ENCODE assay signal across 13 cellular contexts in the genomic region with DNA sequence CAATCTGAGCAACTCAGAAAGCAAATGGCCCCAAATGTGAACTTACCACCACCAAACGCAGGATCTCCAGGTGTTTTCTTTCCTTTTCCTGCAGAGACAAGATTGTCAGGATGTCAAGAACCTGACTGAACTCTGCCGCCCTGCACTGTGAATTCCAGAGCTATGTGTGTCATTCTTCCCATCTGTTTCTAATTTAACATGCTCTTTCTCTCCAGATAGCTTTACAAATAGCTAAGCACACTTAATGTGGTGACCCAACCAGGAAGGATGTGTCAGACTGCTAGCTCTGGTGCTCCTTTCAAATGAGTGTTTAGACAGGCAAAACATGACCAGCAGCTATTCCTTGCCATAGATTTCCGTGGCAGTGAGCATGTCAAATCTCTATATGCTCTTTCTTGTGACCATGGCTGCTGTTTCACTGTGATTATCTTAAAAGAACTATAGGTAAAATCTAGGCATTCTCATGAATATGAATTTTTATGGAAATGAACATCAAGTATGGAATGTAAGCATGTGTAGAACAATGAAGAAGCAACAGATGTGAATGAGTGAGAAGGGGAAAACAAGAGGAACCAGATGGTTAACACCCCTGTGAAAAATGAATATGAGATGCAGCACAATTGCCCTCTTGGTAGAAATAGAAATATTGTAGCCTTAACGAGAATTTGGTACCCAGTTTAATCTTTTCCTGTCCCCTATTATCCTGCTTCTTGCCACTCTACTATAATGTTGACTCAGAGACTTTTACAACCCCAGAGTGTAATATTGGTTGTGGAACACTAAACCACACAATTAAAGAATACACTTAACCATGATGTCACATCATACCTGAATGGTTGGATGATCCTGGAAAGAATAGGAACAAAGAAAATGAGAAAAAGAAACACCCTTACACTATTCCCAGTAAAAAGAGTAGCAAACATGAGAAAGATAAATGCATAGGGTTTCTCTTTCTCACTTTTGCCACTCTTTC.
A peak's percentile ranks its signal among the peaks of the same experiment; 100 is the strongest.
DNase-seq lines count a peak whose midpoint lies in the region; ATAC-seq, FAIRE-seq and TF ChIP-seq lines count a peak whose summit lies in the region.
"Had no signal": no experiment of that assay in that cellular context is flagged by ENCODE, and none has a peak within 500 bp of the region (broad histone marks: within the 10 kb centered on the region; RNA-seq: fewer than 3 reads in every experiment).

No MANE protein-coding gene starts in this region.

- no peak overlapping the region; the same call in 1 of the 2 replicates for H3K4ac ChIP-seq in IMR-90 (ENCODE audit: low read depth, low read length)

- peak overlapping the region; percentile 22; the same call in 1 of the 2 replicates for H2BK20ac ChIP-seq in IMR-90 (ENCODE audit: low read depth, low read length)

- no peak overlapping the region for H2BK15ac ChIP-seq in IMR-90 (ENCODE audit: low read depth, low read length)

- dilution Hi-C loops in IMR-90 (cut with HindIII; ENCODE audit: low sequenced_read_pairs, unreplicated experiment) = no loop called here

- H3K56ac ChIP-seq in IMR-90 (ENCODE audit: extremely low read depth, insufficient read depth, low read length) = peak overlapping the region; percentile 14; the same call in 1 of the 2 replicates

- H3K4me3 Mint-ChIP-seq in CD8-positive, alpha-beta T cell = no peak overlapping the region
- H3K4me3 Mint-ChIP-seq: activated naive CD8-positive, alpha-beta T cell treated with anti-CD3 and anti-CD28 coated beads, Interleukin-2, amount 10 ng/mL, durations not matched to agents 7 days and 5 days had no signal

- no peak overlapping the region for H4K91ac ChIP-seq in IMR-90 (ENCODE audit: insufficient read depth, low read depth, low read length)

- peak overlapping the region; percentile 23; the same call in 1 of the 2 replicates for H3K18ac ChIP-seq in IMR-90 (ENCODE audit: low read depth, low read length)

- H2AFZ ChIP-seq in IMR-90 (replicated peaks; ENCODE audit: low read length, poor library complexity) = no peak overlapping the region

- no peak overlapping the region for H3K14ac ChIP-seq in IMR-90 (replicated peaks; ENCODE audit: low read depth, low read length)

- H3K4me1 ChIP-seq in IMR-90 (ENCODE audit: control insufficient read depth, insufficient read depth, low read length) (no peaks in the 10 kb centered on the region), aorta (ENCODE audit: control insufficient read depth in 1 of 2, insufficient read depth in 2 of 2, low read length in 2 of 2) (no peaks in the 10 kb centered on the region)
- H3K4me1 ChIP-seq in CD8-positive, alpha-beta T cell (ENCODE audit: insufficient read depth, low read length) = no peaks in the 10 kb centered on the region
- H3K4me1 ChIP-seq: suprapubic skin had no signal

- H3K4me3 ChIP-seq in AG09309 (ENCODE audit: control insufficient read depth, low read depth, low read length) (no peak overlapping the region), IMR-90 (ENCODE audit: insufficient read depth, low read depth, low read length) (no peak overlapping the region), bronchial epithelial cell (ENCODE audit: low read depth, low read length) (no peak overlapping the region), aorta (ENCODE audit: low read length in 2 of 2) (no peak overlapping the region)
- no peak overlapping the region for H3K4me3 ChIP-seq in CD8-positive, alpha-beta T cell (ENCODE audit: low read depth, low read length)
- H3K4me3 ChIP-seq: suprapubic skin had no signal

- H3K9me3 Mint-ChIP-seq in CD8-positive, alpha-beta T cell = no peaks in the 10 kb centered on the region
- H3K9me3 Mint-ChIP-seq: activated naive CD8-positive, alpha-beta T cell treated with anti-CD3 and anti-CD28 coated beads, Interleukin-2, amount 10 ng/mL, durations not matched to agents 7 days and 5 days had no signal

- no peak overlapping the region for H3K23ac ChIP-seq in IMR-90 (ENCODE audit: low read depth, low read length)

- H4K5ac ChIP-seq in IMR-90 (ENCODE audit: low read depth, low read length) = no peak overlapping the region

- intact Hi-C loops in IMR-90 (cut with micrococcal nuclease) (no loop called here), aorta (cut with DNase I) (no loop called here)
- intact Hi-C loops in CD8-positive, alpha-beta T cell (cut with DNase I, micrococcal nuclease) = loop anchor here in 1 of 2 experiments (10.0 kb wide), 1 partner anchor 1049 kb away; no protein-coding TSS in a partner anchor

- no peaks in the 10 kb centered on the region for H3K36me3 Mint-ChIP-seq in CD8-positive, alpha-beta T cell
- H3K36me3 Mint-ChIP-seq: activated naive CD8-positive, alpha-beta T cell treated with anti-CD3 and anti-CD28 coated beads, Interleukin-2, amount 10 ng/mL, durations not matched to agents 7 days and 5 days had no signal

- H3K27ac ChIP-seq in IMR-90 (ENCODE audit: insufficient read depth, low read length) (no peak overlapping the region), aorta (ENCODE audit: low read depth in 1 of 2, low read length in 2 of 2) (no peak overlapping the region)
- no peak overlapping the region for H3K27ac ChIP-seq in CD8-positive, alpha-beta T cell (ENCODE audit: low read depth, low read length)
- H3K27ac ChIP-seq: suprapubic skin had no signal

- H3K9me1 ChIP-seq in IMR-90 (ENCODE audit: insufficient read depth, low read length) = no peaks in the 10 kb centered on the region

- ATAC-seq in IMR-90 (ENCODE audit: low read depth) = peak; percentile 88
- ATAC-seq in aorta (ENCODE audit: low FRiP score) = no peak
- ATAC-seq in CD8-positive, alpha-beta T cell = no peak

- no peak overlapping the region for H2AK9ac ChIP-seq in IMR-90 (replicated peaks; ENCODE audit: low read depth, low read length, poor library complexity)

- no peaks in the 10 kb centered on the region for H3K27me3 ChIP-seq in IMR-90 (ENCODE audit: control insufficient read depth, insufficient read depth, low read length)
- no peaks in the 10 kb centered on the region for H3K27me3 ChIP-seq in bronchial epithelial cell (ENCODE audit: control insufficient read depth, insufficient read depth, low read length)
- no peaks in the 10 kb centered on the region for H3K27me3 ChIP-seq in aorta (ENCODE audit: control insufficient read depth in 1 of 2, insufficient read depth in 2 of 2, low read length in 1 of 2)
- no peaks in the 10 kb centered on the region for H3K27me3 ChIP-seq in CD8-positive, alpha-beta T cell (ENCODE audit: insufficient read depth, low read length)
- H3K27me3 ChIP-seq: suprapubic skin had no signal

- TF ChIP-seq POLR2A in IMR-90 (IDR thresholded peaks at IDR 0.05; ENCODE audit: low read depth, low read length) = no peak

- no peak overlapping the region for H2AK5ac ChIP-seq in IMR-90 (ENCODE audit: low read depth, low read length)

- CTCF ChIA-PET in IMR-90 (lab: Yijun Ruan, JAX) = no interaction called here
- CTCF ChIA-PET in CD8-positive, alpha-beta T cell (lab: Charles Lee) = no interaction called here

- peak overlapping the region; percentile 58; the same call in 1 of the 2 replicates for H3K4me2 ChIP-seq in IMR-90 (ENCODE audit: low read depth, low read length)

- TF ChIP-seq CTCF in AG09309 (IDR thresholded peaks at IDR 0.05; ENCODE audit: control insufficient read depth, insufficient read depth, low read depth, low read length, missing control alignments) (no peak), IMR-90 (conservative IDR thresholded peaks at IDR 0.05; ENCODE audit: low read depth, low read length) (no peak), bronchial epithelial cell (IDR thresholded peaks at IDR 0.05; ENCODE audit: insufficient read depth, low read length, severe bottlenecking) (no peak)
- no peak for TF ChIP-seq CTCF in CD8-positive, alpha-beta T cell (IDR thresholded peaks at IDR 0.05)

- peak overlapping the region; percentile 24 for H2BK120ac ChIP-seq in IMR-90 (ENCODE audit: low read depth, low read length)

- H3K4me1 Mint-ChIP-seq in CD8-positive, alpha-beta T cell (ENCODE audit: low read depth) = no peaks in the 10 kb centered on the region
- H3K4me1 Mint-ChIP-seq: activated naive CD8-positive, alpha-beta T cell treated with anti-CD3 and anti-CD28 coated beads, Interleukin-2, amount 10 ng/mL, durations not matched to agents 7 days and 5 days had no signal

- H3K9me3 ChIP-seq in IMR-90 (ENCODE audit: control insufficient read depth, insufficient read depth, low read length) (no peaks in the 10 kb centered on the region), aorta (ENCODE audit: control insufficient read depth, low read length) (peaks cover 1% of the 10 kb centered on the region)
- no peaks in the 10 kb centered on the region for H3K9me3 ChIP-seq in CD8-positive, alpha-beta T cell (ENCODE audit: low read length)
- H3K9me3 ChIP-seq: suprapubic skin had no signal

- in situ Hi-C loops in IMR-90 (cut with MboI; ENCODE audit: low sequenced_read_pairs) (no loop called here), G401 (cut with HindIII; ENCODE audit: low sequenced_read_pairs) (no loop called here)

- BruUV-seq in IMR-90 (replicated peaks; lab: Mats Ljungman, UMichigan) = no TSS peak

- no CpG with 5 or more reads among the region's 4 CpGs for WGBS in IMR-90 (ENCODE audit: extremely low coverage in 2 of 2, insufficient read length in 1 of 2), 2 experiments
- WGBS in aorta, 2 donors = 38% methylated on average over 4 of the region's 4 CpGs

- no peak overlapping the region for H3K27ac Mint-ChIP-seq in CD8-positive, alpha-beta T cell
- H3K27ac Mint-ChIP-seq: activated naive CD8-positive, alpha-beta T cell treated with anti-CD3 and anti-CD28 coated beads, Interleukin-2, amount 10 ng/mL, durations not matched to agents 7 days and 5 days had no signal

- no peak for TF ChIP-seq RAD21 in IMR-90 (IDR thresholded peaks at IDR 0.05; ENCODE audit: low read length)

- H4K20me1 ChIP-seq in IMR-90 (ENCODE audit: insufficient read depth, low read length) = no peaks in the 10 kb centered on the region

- DNase-seq in AG09309 (ENCODE audit: low read depth) (peak; percentile 84), IMR-90 (peak; percentile 95), bronchial epithelial cell (ENCODE audit: low read depth) (peak; percentile 96), kidney glomerular epithelial cell (lab: John Stamatoyannopoulos, UW) (peak; percentile 79), G401 (ENCODE audit: low spot score) (no peak), aorta (no peak)
- DNase-seq in activated CD4-positive, alpha-beta T cell treated with anti-CD3 and anti-CD28 coated beads for 1 hour = no peak
- DNase-seq in CD8-positive, alpha-beta T cell = no peak
- DNase-seq: activated CD4-positive, alpha-beta T cell treated with anti-CD3 and anti-CD28 coated beads, Interleukin-2, amount 50 U/mL, for 4 hours; activated naive CD8-positive, alpha-beta T cell treated with anti-CD3 and anti-CD28 coated beads, Interleukin-2, amount 10 ng/mL, durations not matched to agents 7 days and 5 days; NCI-H1694 treated with DMSO at 0.1 percent for 48 hours; SHP77 had no signal

- H2BK5ac ChIP-seq in IMR-90 (ENCODE audit: low read depth, low read length, poor library complexity, severe bottlenecking) = peak overlapping the region; percentile 27

- H3K36me3 ChIP-seq in IMR-90 (ENCODE audit: control insufficient read depth, insufficient read depth, low read length) = no peaks in the 10 kb centered on the region
- no peaks in the 10 kb centered on the region for H3K36me3 ChIP-seq in bronchial epithelial cell (ENCODE audit: control insufficient read depth, insufficient read depth, low read length)
- no peaks in the 10 kb centered on the region for H3K36me3 ChIP-seq in aorta (ENCODE audit: control insufficient read depth in 1 of 2, insufficient read depth in 2 of 2, low read length in 1 of 2)
- H3K36me3 ChIP-seq in CD8-positive, alpha-beta T cell (ENCODE audit: insufficient read depth, low read length) = no peaks in the 10 kb centered on the region
- H3K36me3 ChIP-seq: suprapubic skin had no signal

- no peak overlapping the region for H3K9ac ChIP-seq in IMR-90 (ENCODE audit: low read depth, low read length)

- POLR2A ChIA-PET in IMR-90 (lab: Charles Lee; ENCODE audit: unreplicated experiment) = no interaction called here
- POLR2A ChIA-PET in CD8-positive, alpha-beta T cell (lab: Charles Lee) = no interaction called here

- no peaks in the 10 kb centered on the region for H3K79me1 ChIP-seq in IMR-90 (ENCODE audit: low read depth in 1 of 2, low read length in 2 of 2)

- H3K27me3 Mint-ChIP-seq in CD8-positive, alpha-beta T cell (ENCODE audit: low read depth) = no peaks in the 10 kb centered on the region
- H3K27me3 Mint-ChIP-seq: activated naive CD8-positive, alpha-beta T cell treated with anti-CD3 and anti-CD28 coated beads, Interleukin-2, amount 10 ng/mL, durations not matched to agents 7 days and 5 days had no signal

- peak; percentile 86 for FAIRE-seq in bronchial epithelial cell (lab: Jason Lieb, UNC)

- peak overlapping the region in 1 of 2 experiments; percentile 46; a peak in 1 of 4 replicates for H4K8ac ChIP-seq in IMR-90 (ENCODE audit: low read depth in 2 of 2, low read length in 2 of 2)

Comparison
In these comparisons a context has a peak if more than half of its experiments do, and no peak if none do; other contexts are left out.
1. DNase-seq: peak in AG09309 (single experiment), IMR-90 (single experiment), bronchial epithelial cell (single experiment) and kidney glomerular epithelial cell (single experiment); none in G401 (single experiment), aorta (0 of 2), activated CD4-positive, alpha-beta T cell treated with anti-CD3 and anti-CD28 coated beads for 1 hour (single experiment) and CD8-positive, alpha-beta T cell (0 of 7).